ENCODE assay signal across 1 cellular context in the genomic region with DNA sequence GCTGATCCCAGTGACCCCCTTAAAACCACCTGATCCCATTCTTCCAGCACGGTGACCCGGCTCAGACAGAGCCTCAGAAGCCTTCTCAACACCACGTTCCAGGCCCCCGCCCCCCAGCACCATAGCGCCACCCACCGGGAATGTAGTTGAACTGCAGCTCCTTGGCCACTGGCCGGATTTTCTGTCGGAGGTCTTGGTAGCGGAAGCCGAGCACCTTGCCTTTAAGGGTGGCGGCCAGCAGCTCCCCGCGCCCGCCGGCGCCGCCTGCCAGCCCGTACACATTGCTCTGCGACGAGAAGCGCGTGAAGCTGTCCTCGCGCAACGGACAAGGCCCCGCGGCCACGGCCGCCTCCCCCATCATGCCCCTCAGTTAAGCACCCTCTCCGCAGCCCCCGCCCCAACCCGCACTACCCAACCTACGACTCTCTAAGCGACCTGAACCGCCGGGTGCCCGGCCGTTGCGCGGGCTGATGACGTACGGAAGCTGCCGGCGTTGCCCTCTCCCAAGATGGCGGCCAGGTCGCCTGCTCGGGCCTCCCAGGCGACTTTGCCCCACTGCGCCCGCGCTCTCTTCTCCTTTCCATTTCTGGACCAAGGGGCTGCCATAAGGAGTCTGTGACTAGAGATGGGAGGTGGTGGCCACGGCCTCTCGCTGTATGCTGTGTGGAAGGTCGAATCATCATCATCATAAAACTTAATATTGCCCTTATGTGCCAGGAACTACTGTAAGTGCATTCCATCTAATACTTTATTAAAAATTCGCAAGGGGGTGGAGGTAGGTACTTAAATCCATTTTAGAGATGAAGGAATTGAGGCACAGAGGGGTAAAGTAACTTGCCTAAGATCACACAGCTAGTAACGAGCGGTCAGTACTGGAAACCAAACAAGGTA.
A peak's percentile ranks its signal among the peaks of the same experiment; 100 is the strongest.
TF ChIP-seq lines count a peak whose summit lies in the region.

A gene (minus strand): TSS at position 420 of the 891 bp plus-strand sequence. CDS start 59 bp downstream, at position 361.

TF ChIP-seq in GM23338, 12 proteins besides CTCF, POLR2A, EP300 and RAD21 (continued from another document):
- TF ChIP-seq, protein P1, sequence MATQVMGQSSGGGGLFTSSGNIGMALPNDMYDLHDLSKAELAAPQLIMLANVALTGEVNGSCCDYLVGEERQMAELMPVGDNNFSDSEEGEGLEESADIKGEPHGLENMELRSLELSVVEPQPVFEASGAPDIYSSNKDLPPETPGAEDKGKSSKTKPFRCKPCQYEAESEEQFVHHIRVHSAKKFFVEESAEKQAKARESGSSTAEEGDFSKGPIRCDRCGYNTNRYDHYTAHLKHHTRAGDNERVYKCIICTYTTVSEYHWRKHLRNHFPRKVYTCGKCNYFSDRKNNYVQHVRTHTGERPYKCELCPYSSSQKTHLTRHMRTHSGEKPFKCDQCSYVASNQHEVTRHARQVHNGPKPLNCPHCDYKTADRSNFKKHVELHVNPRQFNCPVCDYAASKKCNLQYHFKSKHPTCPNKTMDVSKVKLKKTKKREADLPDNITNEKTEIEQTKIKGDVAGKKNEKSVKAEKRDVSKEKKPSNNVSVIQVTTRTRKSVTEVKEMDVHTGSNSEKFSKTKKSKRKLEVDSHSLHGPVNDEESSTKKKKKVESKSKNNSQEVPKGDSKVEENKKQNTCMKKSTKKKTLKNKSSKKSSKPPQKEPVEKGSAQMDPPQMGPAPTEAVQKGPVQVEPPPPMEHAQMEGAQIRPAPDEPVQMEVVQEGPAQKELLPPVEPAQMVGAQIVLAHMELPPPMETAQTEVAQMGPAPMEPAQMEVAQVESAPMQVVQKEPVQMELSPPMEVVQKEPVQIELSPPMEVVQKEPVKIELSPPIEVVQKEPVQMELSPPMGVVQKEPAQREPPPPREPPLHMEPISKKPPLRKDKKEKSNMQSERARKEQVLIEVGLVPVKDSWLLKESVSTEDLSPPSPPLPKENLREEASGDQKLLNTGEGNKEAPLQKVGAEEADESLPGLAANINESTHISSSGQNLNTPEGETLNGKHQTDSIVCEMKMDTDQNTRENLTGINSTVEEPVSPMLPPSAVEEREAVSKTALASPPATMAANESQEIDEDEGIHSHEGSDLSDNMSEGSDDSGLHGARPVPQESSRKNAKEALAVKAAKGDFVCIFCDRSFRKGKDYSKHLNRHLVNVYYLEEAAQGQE (IDR thresholded peaks at IDR 0.05; ENCODE audit: unreplicated experiment): no peak
- TF ChIP-seq, protein P2, sequence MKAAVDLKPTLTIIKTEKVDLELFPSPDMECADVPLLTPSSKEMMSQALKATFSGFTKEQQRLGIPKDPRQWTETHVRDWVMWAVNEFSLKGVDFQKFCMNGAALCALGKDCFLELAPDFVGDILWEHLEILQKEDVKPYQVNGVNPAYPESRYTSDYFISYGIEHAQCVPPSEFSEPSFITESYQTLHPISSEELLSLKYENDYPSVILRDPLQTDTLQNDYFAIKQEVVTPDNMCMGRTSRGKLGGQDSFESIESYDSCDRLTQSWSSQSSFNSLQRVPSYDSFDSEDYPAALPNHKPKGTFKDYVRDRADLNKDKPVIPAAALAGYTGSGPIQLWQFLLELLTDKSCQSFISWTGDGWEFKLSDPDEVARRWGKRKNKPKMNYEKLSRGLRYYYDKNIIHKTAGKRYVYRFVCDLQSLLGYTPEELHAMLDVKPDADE (IDR thresholded peaks at IDR 0.05): peak; percentile 90
- TF ChIP-seq POLR2AphosphoS5 (IDR thresholded peaks at IDR 0.05; ENCODE audit: low read depth) (peak; percentile 69), ZNF331 (CRISPR knock-in tag; IDR thresholded peaks at IDR 0.05; ENCODE audit: low read depth) (no peak), CREB1 (CRISPR knock-in tag; IDR thresholded peaks at IDR 0.05; ENCODE audit: low read depth) (peak; percentile 99)
